ENCODE assay signal across 20 cellular contexts in the genomic region with DNA sequence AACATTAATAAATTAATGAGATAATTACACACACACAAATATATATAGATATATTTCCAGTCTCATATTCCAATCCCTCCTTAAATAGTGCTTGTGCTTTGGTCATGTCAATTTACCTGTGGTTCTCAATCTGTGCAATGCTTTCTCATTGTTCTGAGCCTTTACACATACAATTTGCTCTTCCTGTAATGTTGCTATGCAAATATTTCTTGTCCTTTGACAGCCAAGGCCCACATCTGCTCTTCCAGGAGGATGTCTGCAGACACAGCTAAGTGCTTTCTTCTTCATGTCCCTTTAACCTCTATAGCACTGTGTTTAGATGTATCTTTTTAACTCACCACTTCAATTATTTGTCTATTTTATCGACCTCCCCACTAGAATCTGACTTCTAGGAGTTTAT.
DNase-seq lines count a peak whose midpoint lies in the region; ATAC-seq and TF ChIP-seq lines count a peak whose summit lies in the region.
"Had no signal": no experiment of that assay in that cellular context is flagged by ENCODE, and none has a peak within 500 bp of the region (broad histone marks: within the 10 kb centered on the region; RNA-seq: fewer than 3 reads in every experiment).

No MANE protein-coding gene starts in this region.

- H3K4me1 Mint-ChIP-seq in stimulated activated memory B cell treated with anti-CD40 and anti-IgM and Interleukin-4, amounts not matched to agents 10 μg/mL and 1 μg/mL and 100 μg/mL, for 72 hours, result peaks cover 5% of the 10 kb centered on the region
- H3K4me1 Mint-ChIP-seq: activated B cell treated with CpG ODN at 0.5 μM for 24 hours; naive B cell; stimulated activated naive B cell treated with anti-CD40 and anti-IgM and Interleukin-4, amounts not matched to agents 10 μg/mL and 1 μg/mL and 100 μg/mL, for 72 hours had no signal

- ATAC-seq in GM19328 (IDR thresholded peaks at IDR 0.05; ENCODE audit: unreplicated experiment) (peak; percentile 73), HG02678 (IDR thresholded peaks at IDR 0.05; ENCODE audit: unreplicated experiment) (peak; percentile 79), HG03469 (IDR thresholded peaks at IDR 0.05; ENCODE audit: unreplicated experiment) (peak; percentile 57), HG03439 (IDR thresholded peaks at IDR 0.05; ENCODE audit: unreplicated experiment) (no peak)
- no peak for ATAC-seq in stimulated activated memory B cell treated with anti-CD40 and anti-IgM and Interleukin-4, amounts not matched to agents 10 μg/mL and 1 μg/mL and 100 μg/mL, for 72 hours
- ATAC-seq: esophagus mucosa; left ventricle myocardium superior; SK-N-SH treated with all-trans-retinoic acid at 6 μM for 48 hours; stimulated activated naive B cell treated with anti-CD40 and anti-IgM and Interleukin-4, amounts not matched to agents 10 μg/mL and 1 μg/mL and 100 μg/mL, for 72 hours had no signal

- DNase-seq in GM12865 (ENCODE audit: low read depth) (peak; percentile 51), AG08396 (ENCODE audit: low spot score) (no peak)
- no peak for DNase-seq in central memory CD4-positive, alpha-beta T cell
- DNase-seq: activated B cell treated with CpG ODN at 0.5 μM for 24 hours; activated T-cell treated with anti-CD3 and anti-CD28 coated beads for 4 hours; amygdala; hypothalamus; Karpas-422; left ventricle myocardium superior; naive B cell; NCI-H2171; stimulated activated CD4-positive, alpha-beta T cell treated with anti-CD3 and anti-CD28 coated beads, Interleukin-4, amount 100 ng/mL, for 1 hour; stimulated activated naive B cell treated with anti-CD40 and anti-IgM and Interleukin-4, amounts not matched to agents 10 μg/mL and 1 μg/mL and 100 μg/mL, for 72 hours had no signal

- H3K4me3 ChIP-seq in GM12865 (ENCODE audit: low read depth, low read length), result no peak overlapping the region

- no peaks in the 10 kb centered on the region for H3K36me3 Mint-ChIP-seq in stimulated activated memory B cell treated with anti-CD40 and anti-IgM and Interleukin-4, amounts not matched to agents 10 μg/mL and 1 μg/mL and 100 μg/mL, for 72 hours
- H3K36me3 Mint-ChIP-seq: naive B cell; stimulated activated naive B cell treated with anti-CD40 and anti-IgM and Interleukin-4, amounts not matched to agents 10 μg/mL and 1 μg/mL and 100 μg/mL, for 72 hours had no signal

- H3K27ac Mint-ChIP-seq in stimulated activated memory B cell treated with anti-CD40 and anti-IgM and Interleukin-4, amounts not matched to agents 10 μg/mL and 1 μg/mL and 100 μg/mL, for 72 hours, result no peak overlapping the region
- H3K27ac Mint-ChIP-seq: activated B cell treated with CpG ODN at 0.5 μM for 24 hours; naive B cell; stimulated activated naive B cell treated with anti-CD40 and anti-IgM and Interleukin-4, amounts not matched to agents 10 μg/mL and 1 μg/mL and 100 μg/mL, for 72 hours had no signal

- TF ChIP-seq CTCF in GM12865 (IDR thresholded peaks at IDR 0.05; ENCODE audit: insufficient read depth, low read depth, low read length, missing control alignments), result no peak

- H3K9me3 Mint-ChIP-seq in stimulated activated memory B cell treated with anti-CD40 and anti-IgM and Interleukin-4, amounts not matched to agents 10 μg/mL and 1 μg/mL and 100 μg/mL, for 72 hours, result no peaks in the 10 kb centered on the region
- H3K9me3 Mint-ChIP-seq: activated B cell treated with CpG ODN at 0.5 μM for 24 hours; naive B cell; stimulated activated naive B cell treated with anti-CD40 and anti-IgM and Interleukin-4, amounts not matched to agents 10 μg/mL and 1 μg/mL and 100 μg/mL, for 72 hours had no signal

- H3K4me3 Mint-ChIP-seq in stimulated activated memory B cell treated with anti-CD40 and anti-IgM and Interleukin-4, amounts not matched to agents 10 μg/mL and 1 μg/mL and 100 μg/mL, for 72 hours, result no peak overlapping the region
- H3K4me3 Mint-ChIP-seq: activated B cell treated with CpG ODN at 0.5 μM for 24 hours; naive B cell; stimulated activated naive B cell treated with anti-CD40 and anti-IgM and Interleukin-4, amounts not matched to agents 10 μg/mL and 1 μg/mL and 100 μg/mL, for 72 hours had no signal

- peaks cover 44% of the 10 kb centered on the region for H3K27me3 Mint-ChIP-seq in stimulated activated memory B cell treated with anti-CD40 and anti-IgM and Interleukin-4, amounts not matched to agents 10 μg/mL and 1 μg/mL and 100 μg/mL, for 72 hours

Comparison
In these comparisons a context has a peak if more than half of its experiments do, and no peak if none do; other contexts are left out.
1. ATAC-seq: peak in GM19328 (single experiment), HG02678 (single experiment) and HG03469 (single experiment); none in stimulated activated memory B cell treated with anti-CD40 and anti-IgM and Interleukin-4, amounts not matched to agents 10 μg/mL and 1 μg/mL and 100 μg/mL, for 72 hours (single experiment) and HG03439 (single experiment).